Comparison of ENCODE assay signal across 25 cellular contexts in the genomic region with DNA sequence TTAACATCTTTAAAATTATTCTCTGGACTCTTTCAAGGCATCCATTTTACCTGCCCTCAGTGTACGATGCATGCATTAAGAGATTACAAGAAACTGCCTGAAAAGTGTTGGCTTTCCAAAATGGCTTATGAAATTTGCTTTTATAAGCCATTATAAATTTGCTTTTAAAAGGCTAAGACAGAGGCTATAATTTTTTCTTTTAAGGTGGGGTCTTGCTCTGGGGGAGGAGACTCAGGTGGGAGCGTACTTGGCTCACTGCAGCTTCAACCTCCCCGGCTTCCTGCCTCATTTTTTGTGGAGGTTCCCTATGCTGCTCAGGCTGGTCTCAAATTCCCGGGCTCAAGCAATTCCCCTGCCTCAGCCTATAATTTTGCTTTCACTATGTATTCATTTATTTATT.
"Had no signal": no experiment of that assay in that cellular context is flagged by ENCODE, and none has a peak within 500 bp of the region (broad histone marks: within the 10 kb centered on the region; RNA-seq: fewer than 3 reads in every experiment).

No MANE protein-coding gene starts in this region.

- H3K27ac ChIP-seq: colonic mucosa, dorsolateral prefrontal cortex, esophagus muscularis mucosa, hepatocyte, left ventricle myocardium inferior, thoracic aorta, vagina had no signal

- DNase-seq: activated CD4-positive, alpha-beta T cell treated with anti-CD3 and anti-CD28 coated beads for 1 hour; activated CD8-positive, alpha-beta memory T cell treated with anti-CD3 and anti-CD28 coated beads for 24 hours; activated CD8-positive, alpha-beta memory T cell treated with anti-CD3 and anti-CD28 coated beads, Interleukin-2, amount 50 U/mL, for 4 hours; activated effector memory CD4-positive, alpha-beta T cell treated with anti-CD3 and anti-CD28 coated beads, Interleukin-2, amount 50 U/mL, for 16 hours; colonic mucosa; dorsolateral prefrontal cortex; glutamatergic neuron; left ventricle myocardium inferior; mammary epithelial cell; occipital lobe; small intestine; stimulated activated CD4-positive, alpha-beta T cell treated with anti-CD3 and anti-CD28 coated beads, Interleukin-2, amount 100 ng/mL, for 24 hours; T-cell had no signal

- FAIRE-seq: astrocyte, frontal cortex, small intestine, TTC549 had no signal

- H3K9me3 ChIP-seq: colonic mucosa, esophagus muscularis mucosa, left ventricle myocardium inferior, thoracic aorta, vagina had no signal

- H3K4me3 ChIP-seq: colonic mucosa, dorsolateral prefrontal cortex, esophagus muscularis mucosa, hepatocyte, left ventricle myocardium inferior, thoracic aorta, vagina had no signal

- H3K27ac Mint-ChIP-seq: stimulated activated memory B cell treated with anti-CD40 and anti-IgM and Interleukin-4, amounts not matched to agents 10 μg/mL and 1 μg/mL and 100 μg/mL, for 72 hours; type B pancreatic cell had no signal

- H3K4me1 ChIP-seq: colonic mucosa, vagina had no signal

- H3K4me2 ChIP-seq: hepatocyte had no signal

- H3K9me3 Mint-ChIP-seq: neural crest cell; stimulated activated memory B cell treated with anti-CD40 and anti-IgM and Interleukin-4, amounts not matched to agents 10 μg/mL and 1 μg/mL and 100 μg/mL, for 72 hours; T-cell; type B pancreatic cell had no signal

- ATAC-seq: sciatic nerve; stimulated activated memory B cell treated with anti-CD40 and anti-IgM and Interleukin-4, amounts not matched to agents 10 μg/mL and 1 μg/mL and 100 μg/mL, for 72 hours had no signal

- H3K27me3 Mint-ChIP-seq: activated naive CD8-positive, alpha-beta T cell; stimulated activated memory B cell treated with anti-CD40 and anti-IgM and Interleukin-4, amounts not matched to agents 10 μg/mL and 1 μg/mL and 100 μg/mL, for 72 hours; T-cell; type B pancreatic cell had no signal

- H3K4me3 Mint-ChIP-seq: activated naive CD8-positive, alpha-beta T cell; neural crest cell; stimulated activated memory B cell treated with anti-CD40 and anti-IgM and Interleukin-4, amounts not matched to agents 10 μg/mL and 1 μg/mL and 100 μg/mL, for 72 hours; T-cell; type B pancreatic cell had no signal
